In the genomic region with DNA sequence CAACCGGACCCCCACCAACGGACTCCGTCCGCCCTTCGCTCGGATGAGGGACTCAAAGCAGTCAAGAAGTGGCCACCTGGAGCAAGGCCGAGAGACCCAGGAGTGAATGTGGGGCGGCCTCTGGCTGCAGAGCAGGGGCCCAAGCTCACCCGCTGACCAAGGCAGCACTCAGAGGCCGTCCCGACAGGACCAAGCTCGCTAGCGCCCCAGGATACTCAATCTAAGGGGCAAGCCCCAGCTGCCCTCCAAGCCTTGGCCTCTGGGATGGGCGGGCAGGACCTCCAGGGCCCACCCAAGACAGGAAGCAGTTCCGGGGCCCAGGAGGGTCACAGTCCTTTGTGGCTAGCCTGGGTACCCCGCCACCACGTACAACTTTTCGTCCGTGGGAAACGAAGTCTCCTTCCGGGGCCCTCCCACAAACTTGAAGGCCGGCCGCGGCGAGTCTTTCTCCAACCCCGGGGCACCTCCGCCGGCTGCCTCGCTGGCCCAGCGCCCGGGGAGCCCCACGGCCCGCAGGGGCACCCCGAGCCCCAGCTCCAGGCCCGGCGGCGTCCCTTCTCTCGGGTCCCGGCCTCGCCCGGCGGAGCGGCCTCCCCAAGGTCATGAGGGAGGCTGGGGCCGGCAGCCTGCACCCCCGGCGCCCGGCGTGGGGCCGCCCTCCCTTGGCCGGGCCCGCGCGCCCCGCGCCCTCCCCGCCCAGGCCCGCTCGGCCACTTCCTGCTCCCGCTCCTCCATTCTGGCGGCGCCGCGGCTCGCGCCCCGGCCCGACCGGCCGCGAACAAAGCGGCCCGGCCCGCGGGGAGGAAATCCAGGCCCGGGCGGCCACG, we compare ENCODE assay signal across 8 cellular contexts. TPM values are rescaled to one million over a fixed set of nuclear protein-coding genes. Genes with fewer than 3 reads are reported as not detected.
DNase-seq lines count a peak whose midpoint lies in the region; ATAC-seq and TF ChIP-seq lines count a peak whose summit lies in the region.

No MANE protein-coding gene starts in this region.

- H3F3A ChIP-seq in GM23338 (replicated peaks; ENCODE audit: low read depth), result peaks cover 10% of the 10 kb centered on the region; the same call in 1 of the 2 replicates

- H3K4me3 Mint-ChIP-seq in GM23338, result peak overlapping the region; percentile 76

- intact Hi-C loops in uterus (cut with DNase I; ENCODE audit: low total_unique reads), result no loop called here

- no peak for TF ChIP-seq POLR2A in uterus (IDR thresholded peaks at IDR 0.05)

- H2AFZ ChIP-seq in GM23338, result no peak overlapping the region

- H3K36me3 ChIP-seq in GM23338 (ENCODE audit: insufficient read depth) (no peaks in the 10 kb centered on the region), ectodermal cell (ENCODE audit: control insufficient read depth, insufficient read depth, low read length) (no peaks in the 10 kb centered on the region), mesodermal cell (ENCODE audit: control insufficient read depth, insufficient read depth, low read length) (peaks cover 32% of the 10 kb centered on the region), uterus (no peaks in the 10 kb centered on the region)

- H3K4me3 ChIP-seq in GM23338, result peak overlapping the region; percentile 74
- H3K4me3 ChIP-seq in ectodermal cell (ENCODE audit: insufficient read depth, low read depth, low read length), result peak overlapping the region; percentile 44
- peak overlapping the region; percentile 75 for H3K4me3 ChIP-seq in mesodermal cell (ENCODE audit: extremely low read depth, insufficient read depth, low read length, poor library complexity, severe bottlenecking)
- H3K4me3 ChIP-seq in uterus, result peak overlapping the region; percentile 40 to 81

- DNase-seq in EL, result peak; percentile 46
- DNase-seq in GM23338 (ENCODE audit: low spot score), result peak; percentile 56
- DNase-seq in RPMI7951 (ENCODE audit: low read depth), result peak; percentile 27
- DNase-seq in uterus, result no peak
- no peak for DNase-seq in cortex of kidney (lab: John Stamatoyannopoulos, UW)

- H3K4me1 ChIP-seq in GM23338 (ENCODE audit: insufficient read depth), result peaks cover 33% of the 10 kb centered on the region
- peaks cover 32% of the 10 kb centered on the region for H3K4me1 ChIP-seq in ectodermal cell (ENCODE audit: control insufficient read depth, insufficient read depth, low read length)
- H3K4me1 ChIP-seq in mesodermal cell (ENCODE audit: control insufficient read depth, insufficient read depth, low read length, poor library complexity, severe bottlenecking), result peaks cover 41% of the 10 kb centered on the region
- H3K4me1 ChIP-seq in uterus, result peaks cover 0 to 15% of the 10 kb centered on the region in 2 donors

- H3K27me3 ChIP-seq in GM23338 (ENCODE audit: insufficient read depth) (peaks cover 41% of the 10 kb centered on the region), ectodermal cell (ENCODE audit: control insufficient read depth, insufficient read depth, low read length, poor library complexity, severe bottlenecking) (peaks cover 41% of the 10 kb centered on the region), uterus (no peaks in the 10 kb centered on the region)

- peak overlapping the region; percentile 85 for H3K4me2 ChIP-seq in GM23338

- peaks cover 16% of the 10 kb centered on the region for H3K79me2 ChIP-seq in GM23338 (replicated peaks; ENCODE audit: insufficient read depth)

- H3K9me2 ChIP-seq in GM23338 (ENCODE audit: insufficient read depth), result no peaks in the 10 kb centered on the region

- H3K27ac ChIP-seq in GM23338 (ENCODE audit: low read depth) (no peak overlapping the region), ectodermal cell (ENCODE audit: insufficient read depth, low read depth, low read length, poor library complexity, severe bottlenecking) (no peak overlapping the region), mesodermal cell (ENCODE audit: low read depth, low read length, severe bottlenecking) (no peak overlapping the region), uterus (peak overlapping the region; percentile 58 to 86)

- H4K20me1 ChIP-seq in GM23338 (replicated peaks; ENCODE audit: insufficient read depth), result peaks cover 15% of the 10 kb centered on the region; the same call in 1 of the 2 replicates

- WGBS in ectodermal cell, 2 experiments, result 2% methylated on average over 77 of the region's 77 CpGs
- 1 to 2% methylated on average over 46 to 71 of the region's 77 CpGs for WGBS in mesodermal cell (ENCODE audit: insufficient coverage in 2 of 2), 2 experiments

- H3K9me3 ChIP-seq in ectodermal cell (ENCODE audit: control insufficient read depth, low read length) (no peaks in the 10 kb centered on the region), mesodermal cell (ENCODE audit: control insufficient read depth, low read length) (no peaks in the 10 kb centered on the region), uterus (no peaks in the 10 kb centered on the region)

- TF ChIP-seq CTCF in GM23338 (conservative IDR thresholded peaks at IDR 0.05; ENCODE audit: low read depth in 2 of 2), result no peak; a peak in 1 of 4 replicates
- TF ChIP-seq CTCF in uterus (IDR thresholded peaks at IDR 0.05), result no peak

- no peaks in the 10 kb centered on the region for H3K9me3 Mint-ChIP-seq in GM23338

- peak; percentile 14 for ATAC-seq in GM23338
- ATAC-seq in HG03460 (IDR thresholded peaks at IDR 0.05; ENCODE audit: unreplicated experiment), result no peak

- H3K4me1 Mint-ChIP-seq in GM23338, result peaks cover 42% of the 10 kb centered on the region

- H3K36me3 Mint-ChIP-seq in GM23338 (ENCODE audit: low read depth), result peaks cover 3% of the 10 kb centered on the region; the same call in 2 of the 3 replicates

- H3K27me3 Mint-ChIP-seq in GM23338 (ENCODE audit: insufficient read depth, low read depth, poor library complexity), result peaks cover 43% of the 10 kb centered on the region

- H3K27ac Mint-ChIP-seq in GM23338, result no peak overlapping the region

TF ChIP-seq in GM23338, 12 proteins besides CTCF, POLR2A, EP300 and RAD21 (continues in another document):
- TF ChIP-seq ETS1 (IDR thresholded peaks at IDR 0.05), result no peak
- TF ChIP-seq, protein P1, sequence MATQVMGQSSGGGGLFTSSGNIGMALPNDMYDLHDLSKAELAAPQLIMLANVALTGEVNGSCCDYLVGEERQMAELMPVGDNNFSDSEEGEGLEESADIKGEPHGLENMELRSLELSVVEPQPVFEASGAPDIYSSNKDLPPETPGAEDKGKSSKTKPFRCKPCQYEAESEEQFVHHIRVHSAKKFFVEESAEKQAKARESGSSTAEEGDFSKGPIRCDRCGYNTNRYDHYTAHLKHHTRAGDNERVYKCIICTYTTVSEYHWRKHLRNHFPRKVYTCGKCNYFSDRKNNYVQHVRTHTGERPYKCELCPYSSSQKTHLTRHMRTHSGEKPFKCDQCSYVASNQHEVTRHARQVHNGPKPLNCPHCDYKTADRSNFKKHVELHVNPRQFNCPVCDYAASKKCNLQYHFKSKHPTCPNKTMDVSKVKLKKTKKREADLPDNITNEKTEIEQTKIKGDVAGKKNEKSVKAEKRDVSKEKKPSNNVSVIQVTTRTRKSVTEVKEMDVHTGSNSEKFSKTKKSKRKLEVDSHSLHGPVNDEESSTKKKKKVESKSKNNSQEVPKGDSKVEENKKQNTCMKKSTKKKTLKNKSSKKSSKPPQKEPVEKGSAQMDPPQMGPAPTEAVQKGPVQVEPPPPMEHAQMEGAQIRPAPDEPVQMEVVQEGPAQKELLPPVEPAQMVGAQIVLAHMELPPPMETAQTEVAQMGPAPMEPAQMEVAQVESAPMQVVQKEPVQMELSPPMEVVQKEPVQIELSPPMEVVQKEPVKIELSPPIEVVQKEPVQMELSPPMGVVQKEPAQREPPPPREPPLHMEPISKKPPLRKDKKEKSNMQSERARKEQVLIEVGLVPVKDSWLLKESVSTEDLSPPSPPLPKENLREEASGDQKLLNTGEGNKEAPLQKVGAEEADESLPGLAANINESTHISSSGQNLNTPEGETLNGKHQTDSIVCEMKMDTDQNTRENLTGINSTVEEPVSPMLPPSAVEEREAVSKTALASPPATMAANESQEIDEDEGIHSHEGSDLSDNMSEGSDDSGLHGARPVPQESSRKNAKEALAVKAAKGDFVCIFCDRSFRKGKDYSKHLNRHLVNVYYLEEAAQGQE (IDR thresholded peaks at IDR 0.05; ENCODE audit: unreplicated experiment), result no peak

RNA-seq across cellular contexts. Expression of gene AKT1, which starts 0.7 kb away (rescaled TPM):
- total RNA-seq in GM23338 (2014; rRNA removed; shearing (Covaris generic)), result 74.3 and 78.7 TPM in 2 replicates
- 19.2 and 23.7 TPM in 2 replicates for polyA plus RNA-seq in GM23338 (2016; fragmentation: Nextera tagmentation; extraction: Ambion mirVana)
- 78.0 and 81.5 TPM in 2 replicates for total RNA-seq in RPMI7951 (2014; rRNA removed; shearing (Covaris generic))
- polyA plus RNA-seq in ectodermal cell (2013, experiment 1 of 4), result 85.5 TPM
- polyA plus RNA-seq in ectodermal cell (2013, experiment 2 of 4), result 81.3 TPM
- 59.4 TPM for polyA plus RNA-seq in ectodermal cell (2013, experiment 3 of 4)
- polyA plus RNA-seq in ectodermal cell (2013, experiment 4 of 4), result 66.3 TPM
- polyA plus RNA-seq in mesodermal cell (2013, experiment 1 of 2), result 113 TPM
- polyA plus RNA-seq in mesodermal cell (2013, experiment 2 of 2), result 91.0 TPM
- total RNA-seq in uterus, result 100 to 1,000 TPM in 2 of 4 donors, 10 to 100 TPM in 2; 42.9 to 121 (median 101) TPM

RNA-seq across cellular contexts. Expression of gene ZBTB42, which starts 6.0 kb away (rescaled TPM):
- 4.4 and 7.5 TPM in 2 replicates for total RNA-seq in GM23338 (2014; rRNA removed; shearing (Covaris generic))
- polyA plus RNA-seq in GM23338 (2016; fragmentation: Nextera tagmentation; extraction: Ambion mirVana), result 0.66 and 0.70 TPM in 2 replicates
- 0.84 and 0.88 TPM in 2 replicates for total RNA-seq in RPMI7951 (2014; rRNA removed; shearing (Covaris generic))
- 0.87 TPM for polyA plus RNA-seq in ectodermal cell (2013, experiment 1 of 4)
- polyA plus RNA-seq in ectodermal cell (2013, experiment 2 of 4), result 1.2 TPM
- 1.2 TPM for polyA plus RNA-seq in ectodermal cell (2013, experiment 3 of 4)
- polyA plus RNA-seq in ectodermal cell (2013, experiment 4 of 4), result 0.93 TPM
- polyA plus RNA-seq in mesodermal cell (2013, experiment 1 of 2), result 4.0 TPM
- polyA plus RNA-seq in mesodermal cell (2013, experiment 2 of 2), result 3.3 TPM
- total RNA-seq in uterus, result 1 to 10 TPM in 3 of 4 donors, under 1 TPM in 1; under 0.01 to 8.4 (median 3.9) TPM

RNA-seq across cellular contexts. Expression of gene SIVA1, which starts 41.9 kb away (rescaled TPM):
- total RNA-seq in GM23338 (2014; rRNA removed; shearing (Covaris generic)), result 381 and 392 TPM in 2 replicates
- 215 and 225 TPM in 2 replicates for polyA plus RNA-seq in GM23338 (2016; fragmentation: Nextera tagmentation; extraction: Ambion mirVana)
- 196 and 335 TPM in 2 replicates for total RNA-seq in RPMI7951 (2014; rRNA removed; shearing (Covaris generic))
- 94.0 TPM for polyA plus RNA-seq in ectodermal cell (2013, experiment 1 of 4)
- 94.2 TPM for polyA plus RNA-seq in ectodermal cell (2013, experiment 2 of 4)
- 110 TPM for polyA plus RNA-seq in ectodermal cell (2013, experiment 3 of 4)
- 109 TPM for polyA plus RNA-seq in ectodermal cell (2013, experiment 4 of 4)
- 95.2 TPM for polyA plus RNA-seq in mesodermal cell (2013, experiment 1 of 2)
- 79.0 TPM for polyA plus RNA-seq in mesodermal cell (2013, experiment 2 of 2)
- total RNA-seq in uterus, result 100 to 1,000 TPM in 3 of 4 donors, 10 to 100 TPM in 1; 79.4 to 366 (median 239) TPM

Comparison
In these comparisons a context has a peak if more than half of its experiments do, and no peak if none do; other contexts are left out.
1. DNase-seq: peak in EL (single experiment), GM23338 (single experiment) and RPMI7951 (single experiment); none in uterus (0 of 2) and cortex of kidney (single experiment).
2. H3K27ac ChIP-seq: peak in uterus (2 of 2); none in GM23338 (single experiment), ectodermal cell (single experiment) and mesodermal cell (single experiment).
3. Peak in every context shown above with its lines, with median percentiles within 50 percentile points of each other: H3K4me3 ChIP-seq.